Comparison of ENCODE assay signal across 11 cellular contexts in genomic region chr5:160092960-160093701, GRCh38. TPM values are rescaled to one million over a fixed set of nuclear protein-coding genes. Genes with fewer than 3 reads are reported as not detected.
DNase-seq lines count a peak whose midpoint lies in the region; ATAC-seq and TF ChIP-seq lines count a peak whose summit lies in the region.
"Had no signal": no experiment of that assay in that cellular context is flagged by ENCODE, and none has a peak within 500 bp of the region (broad histone marks: within the 10 kb centered on the region; RNA-seq: fewer than 3 reads in every experiment).

No MANE protein-coding gene starts in this region.

- H3K36me3 ChIP-seq in breast epithelium, result no peaks in the 10 kb centered on the region

- POLR2A ChIA-PET in MCF 10A (lab: Yijun Ruan, JAX), result interaction anchor here (0.6 to 2.0 kb wide), 2 partner anchors 8 to 95 kb away, joined by 3 to 6 read pairs; no protein-coding TSS in a partner anchor

- no peaks in the 10 kb centered on the region for H3K9me3 ChIP-seq in breast epithelium

- CTCF ChIA-PET in MCF 10A (lab: Yijun Ruan, JAX), result no interaction called here

- DNase-seq in MCF 10A (ENCODE audit: unreplicated experiment) (no peak), breast epithelium (ENCODE audit: low spot score in 2 of 2) (no peak), germinal center (ENCODE audit: low spot score) (no peak), iPS-NIHi11 (ENCODE audit: low spot score) (no peak)
- no peak for DNase-seq in stimulated activated naive CD8-positive, alpha-beta T cell treated with anti-CD3 and anti-CD28 coated beads, Interleukin-15, amount 100 ng/mL, for 72 hours
- DNase-seq in stimulated activated effector memory CD8-positive, alpha-beta T cell treated with anti-CD3 and anti-CD28 coated beads, Interleukin-12 subunit alpha, Interleukin-12 subunit beta, amount 100 ng/mL, for 72 hours (ENCODE audit: low spot score in 2 of 2), result no peak
- DNase-seq: NCI-H2107 had no signal

- no peaks in the 10 kb centered on the region for H3K27me3 Mint-ChIP-seq in MCF 10A (ENCODE audit: insufficient read depth, unreplicated experiment)
- no peaks in the 10 kb centered on the region for H3K27me3 Mint-ChIP-seq in stimulated activated naive CD8-positive, alpha-beta T cell treated with anti-CD3 and anti-CD28 coated beads, Interleukin-15, amount 100 ng/mL, for 72 hours

- no peaks in the 10 kb centered on the region for H3K27me3 ChIP-seq in breast epithelium

- H3K27ac ChIP-seq in breast epithelium, result no peak overlapping the region
- H3K27ac ChIP-seq: skin epidermis had no signal

- intact Hi-C loops in MCF 10A (cut with micrococcal nuclease) (no loop called here), breast epithelium (cut with DNase I; ENCODE audit: low total_unique reads) (no loop called here)

- TSS peak; percentile 20 for BruUV-seq in MCF 10A (replicated peaks; lab: Mats Ljungman, UMichigan)

- H3K4me1 Mint-ChIP-seq in MCF 10A (ENCODE audit: insufficient read depth, unreplicated experiment), result peaks cover 4% of the 10 kb centered on the region
- peaks cover 28% of the 10 kb centered on the region for H3K4me1 Mint-ChIP-seq in stimulated activated naive CD8-positive, alpha-beta T cell treated with anti-CD3 and anti-CD28 coated beads, Interleukin-15, amount 100 ng/mL, for 72 hours
- peaks cover 7% of the 10 kb centered on the region for H3K4me1 Mint-ChIP-seq in stimulated activated effector memory CD8-positive, alpha-beta T cell treated with anti-CD3 and anti-CD28 coated beads, Interleukin-12 subunit alpha, Interleukin-12 subunit beta, amount 100 ng/mL, for 72 hours

- no peak overlapping the region for H3K27ac Mint-ChIP-seq in MCF 10A (ENCODE audit: low read depth, unreplicated experiment)
- H3K27ac Mint-ChIP-seq in stimulated activated naive CD8-positive, alpha-beta T cell treated with anti-CD3 and anti-CD28 coated beads, Interleukin-15, amount 100 ng/mL, for 72 hours, result peak overlapping the region; percentile 47 to 65
- no peak overlapping the region for H3K27ac Mint-ChIP-seq in stimulated activated effector memory CD8-positive, alpha-beta T cell treated with anti-CD3 and anti-CD28 coated beads, Interleukin-12 subunit alpha, Interleukin-12 subunit beta, amount 100 ng/mL, for 72 hours

- H3K36me3 Mint-ChIP-seq in MCF 10A (ENCODE audit: insufficient read depth, unreplicated experiment), result peaks cover 39% of the 10 kb centered on the region
- peaks cover 66% of the 10 kb centered on the region for H3K36me3 Mint-ChIP-seq in stimulated activated effector memory CD8-positive, alpha-beta T cell treated with anti-CD3 and anti-CD28 coated beads, Interleukin-12 subunit alpha, Interleukin-12 subunit beta, amount 100 ng/mL, for 72 hours

- TF ChIP-seq CTCF in MCF 10A (IDR thresholded peaks at IDR 0.05; ENCODE audit: unreplicated experiment) (no peak), breast epithelium (IDR thresholded peaks at IDR 0.05) (no peak)

- no peaks in the 10 kb centered on the region for H3K9me3 Mint-ChIP-seq in MCF 10A (ENCODE audit: unreplicated experiment)
- H3K9me3 Mint-ChIP-seq in stimulated activated naive CD8-positive, alpha-beta T cell treated with anti-CD3 and anti-CD28 coated beads, Interleukin-15, amount 100 ng/mL, for 72 hours, result no peaks in the 10 kb centered on the region
- no peaks in the 10 kb centered on the region for H3K9me3 Mint-ChIP-seq in stimulated activated effector memory CD8-positive, alpha-beta T cell treated with anti-CD3 and anti-CD28 coated beads, Interleukin-12 subunit alpha, Interleukin-12 subunit beta, amount 100 ng/mL, for 72 hours

- H3K4me3 Mint-ChIP-seq in MCF 10A (ENCODE audit: unreplicated experiment), result no peak overlapping the region
- peak overlapping the region in 1 of 2 donors; percentile 28 for H3K4me3 Mint-ChIP-seq in stimulated activated naive CD8-positive, alpha-beta T cell treated with anti-CD3 and anti-CD28 coated beads, Interleukin-15, amount 100 ng/mL, for 72 hours
- H3K4me3 Mint-ChIP-seq in stimulated activated effector memory CD8-positive, alpha-beta T cell treated with anti-CD3 and anti-CD28 coated beads, Interleukin-12 subunit alpha, Interleukin-12 subunit beta, amount 100 ng/mL, for 72 hours, result no peak overlapping the region

- ATAC-seq in GM21576 (IDR thresholded peaks at IDR 0.05; ENCODE audit: unreplicated experiment) (peak; percentile 81), HG03439 (IDR thresholded peaks at IDR 0.05; ENCODE audit: unreplicated experiment) (peak; percentile 75)
- ATAC-seq in stimulated activated naive CD8-positive, alpha-beta T cell treated with anti-CD3 and anti-CD28 coated beads, Interleukin-15, amount 100 ng/mL, for 72 hours, result no peak
- no peak for ATAC-seq in stimulated activated effector memory CD8-positive, alpha-beta T cell treated with anti-CD3 and anti-CD28 coated beads, Interleukin-12 subunit alpha, Interleukin-12 subunit beta, amount 100 ng/mL, for 72 hours
- ATAC-seq: Right ventricle myocardium inferior had no signal

- no peak for TF ChIP-seq POLR2A in breast epithelium (IDR thresholded peaks at IDR 0.05)

- H3K4me3 ChIP-seq in breast epithelium, result no peak overlapping the region
- H3K4me3 ChIP-seq: skin epidermis had no signal

- H3K4me1 ChIP-seq in breast epithelium, result no peaks in the 10 kb centered on the region

RNA-seq across cellular contexts. Expression of gene PWWP2A, which starts 26.1 kb away (rescaled TPM):
- total RNA-seq in MCF 10A (2022) (20.6 and 21.3 TPM in 2 replicates), breast epithelium (10 to 100 TPM; 29.8 to 45.8 (median 39.3) TPM)

Comparison
In these comparisons a context has a peak if more than half of its experiments do, and no peak if none do; other contexts are left out.
1. H3K27ac Mint-ChIP-seq: peak in stimulated activated naive CD8-positive, alpha-beta T cell treated with anti-CD3 and anti-CD28 coated beads, Interleukin-15, amount 100 ng/mL, for 72 hours (2 of 2); none in MCF 10A (single experiment) and stimulated activated effector memory CD8-positive, alpha-beta T cell treated with anti-CD3 and anti-CD28 coated beads, Interleukin-12 subunit alpha, Interleukin-12 subunit beta, amount 100 ng/mL, for 72 hours (single experiment).
2. ATAC-seq: peak in GM21576 (single experiment) and HG03439 (single experiment); none in stimulated activated naive CD8-positive, alpha-beta T cell treated with anti-CD3 and anti-CD28 coated beads, Interleukin-15, amount 100 ng/mL, for 72 hours (single experiment) and stimulated activated effector memory CD8-positive, alpha-beta T cell treated with anti-CD3 and anti-CD28 coated beads, Interleukin-12 subunit alpha, Interleukin-12 subunit beta, amount 100 ng/mL, for 72 hours (single experiment).